27 cellular contexts compared by ENCODE assay signal in genomic region chr5:141399555-141400258, GRCh38. TPM values are rescaled to one million over a fixed set of nuclear protein-coding genes. Genes with fewer than 3 reads are reported as not detected.
DNase-seq lines count a peak whose midpoint lies in the region; FAIRE-seq and TF ChIP-seq lines count a peak whose summit lies in the region.
"Had no signal": no experiment of that assay in that cellular context is flagged by ENCODE, and none has a peak within 500 bp of the region (broad histone marks: within the 10 kb centered on the region; RNA-seq: fewer than 3 reads in every experiment).

No MANE protein-coding gene starts in this region.

- no TSS peak for BruUV-seq in Caco-2 (replicated peaks; lab: Mats Ljungman, UMichigan)
- BruUV-seq in endothelial cell of umbilical vein (replicated peaks; lab: Mats Ljungman, UMichigan), result no TSS peak

- H3K9me1 ChIP-seq in endothelial cell of umbilical vein (replicated peaks; ENCODE audit: control insufficient read depth, extremely low read depth, insufficient read depth, low read length), result no peaks in the 10 kb centered on the region

- TF ChIP-seq CTCF in AG04449 (IDR thresholded peaks at IDR 0.05; ENCODE audit: insufficient read depth, low read length, missing control alignments) (no peak), Caco-2 (IDR thresholded peaks at IDR 0.05; ENCODE audit: insufficient read depth in 1 of 2, low read depth in 1 of 2, low read length in 1 of 2, severe bottlenecking in 1 of 2, unreplicated experiment in 1 of 2) (no peak), endothelial cell of umbilical vein (IDR thresholded peaks at IDR 0.05; ENCODE audit: extremely low read depth in 1 of 2, insufficient read depth in 1 of 2, low read depth in 1 of 2, low read length in 2 of 2) (no peak), progenitor cell of endocrine pancreas (IDR thresholded peaks at IDR 0.05; ENCODE audit: unreplicated experiment) (no peak)

- no peaks in the 10 kb centered on the region for H3K4me1 ChIP-seq in Caco-2
- peaks cover 2% of the 10 kb centered on the region for H3K4me1 ChIP-seq in endothelial cell of umbilical vein (ENCODE audit: control insufficient read depth, extremely low read depth, insufficient read depth, low read length)
- H3K4me1 ChIP-seq: esophagus muscularis mucosa had no signal

- H3K79me2 ChIP-seq in endothelial cell of umbilical vein (ENCODE audit: control insufficient read depth, insufficient read depth, low read length), result no peaks in the 10 kb centered on the region
- H3K79me2 ChIP-seq: hepatocyte had no signal

- H3K27me3 Mint-ChIP-seq in Caco-2 (ENCODE audit: insufficient read depth, unreplicated experiment) (no peaks in the 10 kb centered on the region), progenitor cell of endocrine pancreas (no peaks in the 10 kb centered on the region)

- POLR2A ChIA-PET in AG04449 (lab: Yijun Ruan, JAX) (no interaction called here), Caco-2 (lab: Charles Lee) (no interaction called here), endothelial cell of umbilical vein (lab: Charles Lee) (no interaction called here)

- no peaks in the 10 kb centered on the region for H3K27me3 ChIP-seq in Caco-2 (replicated peaks; ENCODE audit: control insufficient read depth, insufficient read depth, low read length)
- peaks cover 38 to 72% of the 10 kb centered on the region in 2 experiments for H3K27me3 ChIP-seq in endothelial cell of umbilical vein (ENCODE audit: control insufficient read depth in 2 of 2, insufficient read depth in 2 of 2, low read length in 2 of 2)
- H3K27me3 ChIP-seq: hepatocyte had no signal

- DNase-seq in AG04449 (ENCODE audit: low read depth, low spot score), result no peak
- no peak for DNase-seq in Caco-2
- no peak for DNase-seq in endothelial cell of umbilical vein (ENCODE audit: low read depth, low spot score)
- DNase-seq in progenitor cell of endocrine pancreas (ENCODE audit: low spot score, unreplicated experiment), result no peak
- DNase-seq in GM12892 (ENCODE audit: insufficient read length), result no peak
- no peak for DNase-seq in Ammon's horn (ENCODE audit: low spot score)
- no peak for DNase-seq in HuH-7.5 (ENCODE audit: low spot score)
- DNase-seq: activated CD4-positive, alpha-beta T cell treated with anti-CD3 and anti-CD28 coated beads, Interleukin-2, amount 50 U/mL, for 1 hour; activated naive CD4-positive, alpha-beta T cell; activated T-cell treated with anti-CD3 and anti-CD28 coated beads, Interleukin-2, amount 50 U/mL, for 72 hours; anterior cingulate cortex; CD4-positive, CD25-positive, alpha-beta regulatory T cell; cortex of kidney; effector memory CD8-positive, alpha-beta T cell; NCI-H1694 treated with DMSO at 0.1 percent for 48 hours; NCI-H2171 treated with DMSO at 0.1 percent for 48 hours; NCI-H526; NK-92 treated with Interleukin-12 subunit alpha and Interleukin-12 subunit beta, amount 100 ng/mL, for 24 hours; PC-3; SHP77 treated with DMSO at 0.1 percent for 48 hours; stimulated activated CD4-positive, alpha-beta T cell treated with anti-CD3 and anti-CD28 coated beads, Interleukin-2, amount 100 ng/mL, for 24 hours; substantia nigra had no signal

- H3K36me3 ChIP-seq in Caco-2 (ENCODE audit: control insufficient read depth, insufficient read depth, low read length), result no peaks in the 10 kb centered on the region
- no peaks in the 10 kb centered on the region for H3K36me3 ChIP-seq in endothelial cell of umbilical vein (ENCODE audit: control insufficient read depth in 2 of 2, extremely low read depth in 1 of 2, insufficient read depth in 2 of 2, low read length in 2 of 2)

- no peak overlapping the region for H2AFZ ChIP-seq in endothelial cell of umbilical vein (ENCODE audit: low read depth, low read length)
- H2AFZ ChIP-seq: hepatocyte had no signal

- H3K27ac ChIP-seq in endothelial cell of umbilical vein (ENCODE audit: insufficient read depth, low read depth, low read length), result no peak overlapping the region
- H3K27ac ChIP-seq: esophagus muscularis mucosa, hepatocyte, HL-60 had no signal

- H3K27ac Mint-ChIP-seq in Caco-2 (ENCODE audit: unreplicated experiment) (no peak overlapping the region), progenitor cell of endocrine pancreas (peak overlapping the region; percentile 79)
- H3K27ac Mint-ChIP-seq: activated T-cell treated with anti-CD3 and anti-CD28 coated beads, Interleukin-2, amount 50 U/mL, for 72 hours; CD4-positive, CD25-positive, alpha-beta regulatory T cell; effector memory CD8-positive, alpha-beta T cell; WTC11 had no signal

- H3K4me3 Mint-ChIP-seq in Caco-2 (ENCODE audit: unreplicated experiment) (peak overlapping the region; percentile 51), progenitor cell of endocrine pancreas (ENCODE audit: low read depth) (peak overlapping the region; percentile 37)
- H3K4me3 Mint-ChIP-seq: activated T-cell treated with anti-CD3 and anti-CD28 coated beads, Interleukin-2, amount 50 U/mL, for 72 hours; effector memory CD8-positive, alpha-beta T cell; WTC11 had no signal

- H3K9me3 ChIP-seq in Caco-2, result peaks cover 17% of the 10 kb centered on the region
- H3K9me3 ChIP-seq in endothelial cell of umbilical vein (replicated peaks; ENCODE audit: control insufficient read depth, insufficient read depth, low read length), result no peaks in the 10 kb centered on the region

- dilution Hi-C loops in endothelial cell of umbilical vein (cut with MboI; ENCODE audit: extremely low pct_ligation_motif_present, low sequenced_read_pairs), result no loop called here

- FAIRE-seq in endothelial cell of umbilical vein (lab: Jason Lieb, UNC) (no peak), GM12892 (lab: Jason Lieb, UNC) (no peak)
- FAIRE-seq: frontal cortex had no signal

- H4K20me1 ChIP-seq in endothelial cell of umbilical vein (replicated peaks; ENCODE audit: control insufficient read depth, extremely low read depth, insufficient read depth, low read length), result no peaks in the 10 kb centered on the region

- peaks cover 17% of the 10 kb centered on the region for H3K36me3 Mint-ChIP-seq in Caco-2 (ENCODE audit: insufficient read depth, unreplicated experiment)
- H3K36me3 Mint-ChIP-seq in progenitor cell of endocrine pancreas (ENCODE audit: insufficient read depth), result peaks cover 41% of the 10 kb centered on the region

- H3K4me2 ChIP-seq in endothelial cell of umbilical vein (ENCODE audit: insufficient read depth, low read length), result no peak overlapping the region
- H3K4me2 ChIP-seq: hepatocyte had no signal

- H3K4me3 ChIP-seq in AG04449 (ENCODE audit: low read depth, low read length) (peak overlapping the region; percentile 25), Caco-2 (ENCODE audit: low read depth, low read length) (no peak overlapping the region), endothelial cell of umbilical vein (replicated peaks in 1 of 3; ENCODE audit: insufficient read depth in 1 of 3, low read depth in 1 of 3, low read length in 3 of 3) (no peak overlapping the region)
- H3K4me3 ChIP-seq: hepatocyte had no signal

- H3K9me3 Mint-ChIP-seq in Caco-2 (ENCODE audit: unreplicated experiment), result peaks cover 11% of the 10 kb centered on the region
- H3K9me3 Mint-ChIP-seq in progenitor cell of endocrine pancreas (ENCODE audit: low read depth), result peaks cover 48% of the 10 kb centered on the region

- TF ChIP-seq POLR2A in endothelial cell of umbilical vein (IDR thresholded peaks at IDR 0.05; ENCODE audit: low read depth, low read length) (no peak), GM12892 (IDR thresholded peaks at IDR 0.05; ENCODE audit: low read depth, low read length) (no peak)

- no peak overlapping the region for H3K9ac ChIP-seq in endothelial cell of umbilical vein (replicated peaks; ENCODE audit: extremely low read depth, insufficient read depth, low read length)

- intact Hi-C loops in Caco-2 (cut with micrococcal nuclease; ENCODE audit: unreplicated experiment) (no loop called here), endothelial cell of umbilical vein (cut with micrococcal nuclease) (no loop called here)

- CTCF ChIA-PET in AG04449 (lab: Yijun Ruan, JAX) (interaction anchor here (1.1 to 2.6 kb wide), 6 partner anchors 14 to 168 kb away, joined by 5 to 16 read pairs (median 7); partner anchors contain the start of gene PCDHGB7), Caco-2 (lab: Charles Lee) (interaction anchor here (0.9 kb wide), 1 partner anchor 164 kb away, joined by 4 read pairs; no protein-coding TSS in a partner anchor), endothelial cell of umbilical vein (lab: Charles Lee) (interaction anchor here (0.9 to 2.0 kb wide), 3 partner anchors 10 to 164 kb away, joined by 3 to 6 read pairs (median 5); partner anchors contain the start of gene PCDHGA11)

- H3K4me1 Mint-ChIP-seq in Caco-2 (ENCODE audit: low read depth, unreplicated experiment), result no peaks in the 10 kb centered on the region
- no peaks in the 10 kb centered on the region for H3K4me1 Mint-ChIP-seq in progenitor cell of endocrine pancreas (ENCODE audit: low read depth)
- H3K4me1 Mint-ChIP-seq: WTC11 had no signal

RNA-seq across cellular contexts. Expression of gene PCDHGB5, which starts 2.0 kb away (rescaled TPM):
- total RNA-seq in Caco-2 (2022) (13.2 and 13.4 TPM in 2 replicates), endothelial cell of umbilical vein (11.4 and 14.4 TPM in 2 replicates), progenitor cell of endocrine pancreas (4.0 and 4.2 TPM in 2 replicates)
- 7.9 and 10.1 TPM in 2 replicates for polyA plus RNA-seq in endothelial cell of umbilical vein
- 6.3 and 6.8 TPM in 2 replicates for polyA plus RNA-seq in endothelial cell of umbilical vein (2011; cell fraction: cytosol; rRNA removed)
- polyA plus RNA-seq in endothelial cell of umbilical vein (2011; cell fraction: nucleus; rRNA removed), result 8.9 and 9.0 TPM in 2 replicates
- polyA plus RNA-seq in endothelial cell of umbilical vein (2012), result 5.9 and 6.4 TPM in 2 replicates
- 12.0 and 12.3 TPM in 2 replicates for polyA minus RNA-seq in endothelial cell of umbilical vein
- not detected for polyA minus RNA-seq in endothelial cell of umbilical vein (2011; cell fraction: cytosol; rRNA and poly(A)+ RNA removed)
- 17.0 and 22.8 TPM in 2 replicates for polyA minus RNA-seq in endothelial cell of umbilical vein (2011; cell fraction: nucleus; rRNA and poly(A)+ RNA removed)
- polyA plus RNA-seq in GM12892 (2012; ENCODE audit: missing spikeins), result 2.0 TPM
- total RNA-seq: CD4-positive, CD25-positive, alpha-beta regulatory T cell had no signal

RNA-seq across cellular contexts. Expression of gene PCDHGA9, which starts 2.9 kb away (rescaled TPM):
- total RNA-seq in Caco-2 (2022) (2.8 and 4.4 TPM in 2 replicates), endothelial cell of umbilical vein (3.5 and 3.9 TPM in 2 replicates), progenitor cell of endocrine pancreas (1.5 and 1.8 TPM in 2 replicates)
- polyA plus RNA-seq in endothelial cell of umbilical vein, result 1.1 and 1.2 TPM in 2 replicates
- polyA plus RNA-seq in endothelial cell of umbilical vein (2011; cell fraction: cytosol; rRNA removed), result 0.72 and 0.85 TPM in 2 replicates
- polyA plus RNA-seq in endothelial cell of umbilical vein (2011; cell fraction: nucleus; rRNA removed), result 2.7 and 3.5 TPM in 2 replicates
- 0.38 and 0.63 TPM in 2 replicates for polyA plus RNA-seq in endothelial cell of umbilical vein (2012)
- polyA minus RNA-seq in endothelial cell of umbilical vein, result 7.7 and 9.2 TPM in 2 replicates
- not detected for polyA minus RNA-seq in endothelial cell of umbilical vein (2011; cell fraction: cytosol; rRNA and poly(A)+ RNA removed)
- polyA minus RNA-seq in endothelial cell of umbilical vein (2011; cell fraction: nucleus; rRNA and poly(A)+ RNA removed), result 17.1 and 17.3 TPM in 2 replicates
- 0.64 TPM for polyA plus RNA-seq in GM12892 (2012; ENCODE audit: missing spikeins)
- total RNA-seq: CD4-positive, CD25-positive, alpha-beta regulatory T cell had no signal
- polyA plus RNA-seq: CD4-positive, CD25-positive, alpha-beta regulatory T cell; hepatocyte had no signal

RNA-seq across cellular contexts. Expression of gene PCDHGA8, which starts 7.3 kb away (rescaled TPM):
- total RNA-seq in Caco-2 (2022) (0.14 and 0.18 TPM in 2 replicates), endothelial cell of umbilical vein (0.53 and 0.95 TPM in 2 replicates), progenitor cell of endocrine pancreas (1.5 and 1.9 TPM in 2 replicates)
- polyA plus RNA-seq in endothelial cell of umbilical vein, result 0.43 and 0.44 TPM in 2 replicates
- 0.17 and 0.21 TPM in 2 replicates for polyA plus RNA-seq in endothelial cell of umbilical vein (2011; cell fraction: cytosol; rRNA removed)
- polyA plus RNA-seq in endothelial cell of umbilical vein (2011; cell fraction: nucleus; rRNA removed), result 1.1 and 1.3 TPM in 2 replicates
- polyA plus RNA-seq in endothelial cell of umbilical vein (2012), result 0.16 and 0.27 TPM in 2 replicates
- 2.2 and 4.2 TPM in 2 replicates for polyA minus RNA-seq in endothelial cell of umbilical vein
- not detected for polyA minus RNA-seq in endothelial cell of umbilical vein (2011; cell fraction: cytosol; rRNA and poly(A)+ RNA removed)
- polyA minus RNA-seq in endothelial cell of umbilical vein (2011; cell fraction: nucleus; rRNA and poly(A)+ RNA removed), result 5.7 and 7.9 TPM in 2 replicates
- 0.23 TPM for polyA plus RNA-seq in GM12892 (2012; ENCODE audit: missing spikeins)
- total RNA-seq: activated T-cell treated with anti-CD3 and anti-CD28 coated beads, Interleukin-2, amount 50 U/mL, for 72 hours; CD4-positive, CD25-positive, alpha-beta regulatory T cell had no signal

RNA-seq across cellular contexts. Expression of gene PCDHGB6, which starts 8.1 kb away (rescaled TPM):
- total RNA-seq in Caco-2 (2022) (2.5 and 2.8 TPM in 2 replicates), endothelial cell of umbilical vein (4.8 and 4.9 TPM in 2 replicates), progenitor cell of endocrine pancreas (23.1 and 24.0 TPM in 2 replicates)
- 2.2 and 2.3 TPM in 2 replicates for polyA plus RNA-seq in endothelial cell of umbilical vein
- polyA plus RNA-seq in endothelial cell of umbilical vein (2011; cell fraction: cytosol; rRNA removed), result 1.1 and 1.3 TPM in 2 replicates
- polyA plus RNA-seq in endothelial cell of umbilical vein (2011; cell fraction: nucleus; rRNA removed), result 2.9 TPM in 2 replicates
- 0.72 and 1.1 TPM in 2 replicates for polyA plus RNA-seq in endothelial cell of umbilical vein (2012)
- 5.7 and 6.3 TPM in 2 replicates for polyA minus RNA-seq in endothelial cell of umbilical vein
- not detected for polyA minus RNA-seq in endothelial cell of umbilical vein (2011; cell fraction: cytosol; rRNA and poly(A)+ RNA removed)
- 9.4 and 12.6 TPM in 2 replicates for polyA minus RNA-seq in endothelial cell of umbilical vein (2011; cell fraction: nucleus; rRNA and poly(A)+ RNA removed)
- polyA plus RNA-seq in GM12892 (2012; ENCODE audit: missing spikeins), result 0.51 TPM
- total RNA-seq: CD4-positive, CD25-positive, alpha-beta regulatory T cell had no signal
- polyA plus RNA-seq: CD4-positive, CD25-positive, alpha-beta regulatory T cell had no signal

RNA-seq across cellular contexts. Expression of gene PCDHGB4, which starts 12.2 kb away (rescaled TPM):
- 0.12 and 0.14 TPM in 2 replicates for total RNA-seq in Caco-2 (2022)
- total RNA-seq in endothelial cell of umbilical vein, result 4.4 and 6.5 TPM in 2 replicates
- polyA plus RNA-seq in endothelial cell of umbilical vein, result 6.9 and 8.1 TPM in 2 replicates
- 3.1 and 3.9 TPM in 2 replicates for polyA plus RNA-seq in endothelial cell of umbilical vein (2011; cell fraction: cytosol; rRNA removed)
- 5.8 TPM in 2 replicates for polyA plus RNA-seq in endothelial cell of umbilical vein (2011; cell fraction: nucleus; rRNA removed)
- 2.9 and 5.2 TPM in 2 replicates for polyA plus RNA-seq in endothelial cell of umbilical vein (2012)
- polyA minus RNA-seq in endothelial cell of umbilical vein, result 16.1 and 18.4 TPM in 2 replicates
- not detected for polyA minus RNA-seq in endothelial cell of umbilical vein (2011; cell fraction: cytosol; rRNA and poly(A)+ RNA removed)
- polyA minus RNA-seq in endothelial cell of umbilical vein (2011; cell fraction: nucleus; rRNA and poly(A)+ RNA removed), result 12.3 and 16.3 TPM in 2 replicates
- 16.1 and 17.0 TPM in 2 replicates for total RNA-seq in progenitor cell of endocrine pancreas
- polyA plus RNA-seq in GM12892 (2012; ENCODE audit: missing spikeins), result 1.3 TPM
- total RNA-seq: activated T-cell treated with anti-CD3 and anti-CD28 coated beads, Interleukin-2, amount 50 U/mL, for 72 hours; CD4-positive, CD25-positive, alpha-beta regulatory T cell had no signal
